In genomic region chr17:42322382-42323267, GRCh38 we compare ENCODE assay signal across 1 cellular context.
TF ChIP-seq lines count a peak whose summit lies in the region.

No MANE protein-coding gene starts in this region.

TF ChIP-seq in HepG2, 621 proteins besides CTCF, POLR2A, EP300 and RAD21 (continued from another document and continues in another):
- TF ChIP-seq ZNF343 (CRISPR knock-in tag; IDR thresholded peaks at IDR 0.05) (no peak), ZNF552 (CRISPR knock-in tag; IDR thresholded peaks at IDR 0.05; ENCODE audit: borderline replicate concordance) (no peak), STAG1 (CRISPR knock-in tag; IDR thresholded peaks at IDR 0.05) (peak; percentile 100), ZNF101 (CRISPR knock-in tag; IDR thresholded peaks at IDR 0.05; ENCODE audit: borderline replicate concordance, low read depth) (0 out of 2 replicates have a peak, but pooled peaks have one; percentile 12), PRPF4 (IDR thresholded peaks at IDR 0.05; ENCODE audit: low read depth, low read length, poor library complexity, severe bottlenecking) (no peak), KDM5B (CRISPR knock-in tag; IDR thresholded peaks at IDR 0.05; ENCODE audit: borderline replicate concordance) (peak; percentile 66; the same call in 1 of the 2 replicates), ZNF232 (CRISPR knock-in tag; IDR thresholded peaks at IDR 0.05; ENCODE audit: borderline replicate concordance) (0 out of 2 replicates have a peak, but pooled peaks have one; percentile 67), ZNF709 (CRISPR knock-in tag; IDR thresholded peaks at IDR 0.05) (no peak), CC2D1A (CRISPR knock-in tag; IDR thresholded peaks at IDR 0.05) (no peak), ZNF441 (CRISPR knock-in tag; IDR thresholded peaks at IDR 0.05; ENCODE audit: borderline replicate concordance) (no peak), ZNF619 (CRISPR knock-in tag; IDR thresholded peaks at IDR 0.05) (no peak; the same call in 1 of the 2 replicates), PTBP1 (IDR thresholded peaks at IDR 0.05; ENCODE audit: low read depth, low read length, poor library complexity, severe bottlenecking) (no peak), NFAT5 (CRISPR knock-in tag; IDR thresholded peaks at IDR 0.05) (no peak), MBNL3 (CRISPR knock-in tag; conservative IDR thresholded peaks at IDR 0.05) (no peak), ZNF546 (CRISPR knock-in tag; conservative IDR thresholded peaks at IDR 0.05) (no peak), THAP8 (CRISPR knock-in tag; IDR thresholded peaks at IDR 0.05; ENCODE audit: borderline replicate concordance) (no peak), PHF21A (CRISPR knock-in tag; IDR thresholded peaks at IDR 0.05) (no peak), DNMT1 (CRISPR knock-in tag; IDR thresholded peaks at IDR 0.05) (no peak), GATAD1 (CRISPR knock-in tag; IDR thresholded peaks at IDR 0.05) (peak; percentile 72; the same call in 1 of the 2 replicates), ZNF660 (CRISPR knock-in tag; IDR thresholded peaks at IDR 0.05; ENCODE audit: borderline replicate concordance, low read depth) (no peak), SALL2 (CRISPR knock-in tag; IDR thresholded peaks at IDR 0.05) (no peak; the same call in 1 of the 2 replicates), PAF1 (CRISPR knock-in tag; IDR thresholded peaks at IDR 0.05) (no peak), ZBTB7B (CRISPR knock-in tag; IDR thresholded peaks at IDR 0.05) (peak; percentile 61; the same call in 1 of the 2 replicates), MED13 (CRISPR knock-in tag; IDR thresholded peaks at IDR 0.05) (no peak), RORA (CRISPR knock-in tag; IDR thresholded peaks at IDR 0.05) (no peak), ZNF12 (CRISPR knock-in tag; IDR thresholded peaks at IDR 0.05) (no peak), ZMYM4 (CRISPR knock-in tag; IDR thresholded peaks at IDR 0.05) (0 out of 2 replicates have a peak, but pooled peaks have one; percentile 27), FOXK2 (IDR thresholded peaks at IDR 0.05) (no peak), NR1H2 (CRISPR knock-in tag; IDR thresholded peaks at IDR 0.05; ENCODE audit: borderline replicate concordance, low read depth) (no peak), NFE2L2 (IDR thresholded peaks at IDR 0.05; ENCODE audit: low read length) (no peak), SMAD1 (CRISPR knock-in tag; IDR thresholded peaks at IDR 0.05; ENCODE audit: borderline replicate concordance, low read depth) (peak; percentile 38; the same call in 1 of the 2 replicates), ZNF260 (CRISPR knock-in tag; IDR thresholded peaks at IDR 0.05; ENCODE audit: borderline replicate concordance, low read depth) (no peak), ZNF326 (CRISPR knock-in tag; IDR thresholded peaks at IDR 0.05; ENCODE audit: borderline replicate concordance) (no peak), HNRNPK (IDR thresholded peaks at IDR 0.05; ENCODE audit: low read depth, low read length, poor library complexity, severe bottlenecking) (no peak), GPN1 (CRISPR knock-in tag; IDR thresholded peaks at IDR 0.05; ENCODE audit: borderline replicate concordance) (no peak), ZNF629 (CRISPR knock-in tag; conservative IDR thresholded peaks at IDR 0.05) (no peak), CAMTA2 (CRISPR knock-in tag; IDR thresholded peaks at IDR 0.05; ENCODE audit: borderline replicate concordance) (no peak), ZBTB20 (CRISPR knock-in tag; IDR thresholded peaks at IDR 0.05; ENCODE audit: borderline replicate concordance, low read depth) (no peak), ZNF264 (CRISPR knock-in tag; IDR thresholded peaks at IDR 0.05) (no peak), GZF1 (CRISPR knock-in tag; IDR thresholded peaks at IDR 0.05) (no peak), ZNF484 (CRISPR knock-in tag; IDR thresholded peaks at IDR 0.05; ENCODE audit: borderline replicate concordance, low read depth) (no peak), HHEX (CRISPR knock-in tag; IDR thresholded peaks at IDR 0.05) (no peak), ZBTB46 (CRISPR knock-in tag; IDR thresholded peaks at IDR 0.05; ENCODE audit: borderline replicate concordance) (no peak), SMARCC2 (IDR thresholded peaks at IDR 0.05) (no peak), NFE2L1 (CRISPR knock-in tag; IDR thresholded peaks at IDR 0.05; ENCODE audit: borderline replicate concordance) (no peak), SAP130 (CRISPR knock-in tag; IDR thresholded peaks at IDR 0.05; ENCODE audit: low read depth) (peak; percentile 64), JDP2 (CRISPR knock-in tag; IDR thresholded peaks at IDR 0.05; ENCODE audit: borderline replicate concordance) (no peak), ERF (CRISPR knock-in tag; IDR thresholded peaks at IDR 0.05) (peak; percentile 96), TBL1XR1 (IDR thresholded peaks at IDR 0.05; ENCODE audit: borderline replicate concordance, low read length, partially characterized antibody) (peak; percentile 47), ASH2L (IDR thresholded peaks at IDR 0.05; ENCODE audit: insufficient read length, low read depth, low read length) (no peak), GTF2F1 (IDR thresholded peaks at IDR 0.05; ENCODE audit: low read length) (no peak), CHCHD3 (CRISPR knock-in tag; IDR thresholded peaks at IDR 0.05) (no peak), ZNF44 (CRISPR knock-in tag; IDR thresholded peaks at IDR 0.05) (no peak), RXRB (CRISPR knock-in tag; IDR thresholded peaks at IDR 0.05; ENCODE audit: borderline replicate concordance) (peak; percentile 75), U2AF1 (optimal IDR thresholded peaks at IDR 0.05; ENCODE audit: low read depth, low read length) (no peak), MTF1 (CRISPR knock-in tag; IDR thresholded peaks at IDR 0.05) (no peak), ZFP1 (CRISPR knock-in tag; IDR thresholded peaks at IDR 0.05) (peak; percentile 78; the same call in 1 of the 2 replicates), NFKB2 (CRISPR knock-in tag; IDR thresholded peaks at IDR 0.05; ENCODE audit: borderline replicate concordance) (no peak; the same call in 1 of the 2 replicates), TERF1 (CRISPR knock-in tag; IDR thresholded peaks at IDR 0.05) (no peak)
- TF ChIP-seq, protein P1, sequence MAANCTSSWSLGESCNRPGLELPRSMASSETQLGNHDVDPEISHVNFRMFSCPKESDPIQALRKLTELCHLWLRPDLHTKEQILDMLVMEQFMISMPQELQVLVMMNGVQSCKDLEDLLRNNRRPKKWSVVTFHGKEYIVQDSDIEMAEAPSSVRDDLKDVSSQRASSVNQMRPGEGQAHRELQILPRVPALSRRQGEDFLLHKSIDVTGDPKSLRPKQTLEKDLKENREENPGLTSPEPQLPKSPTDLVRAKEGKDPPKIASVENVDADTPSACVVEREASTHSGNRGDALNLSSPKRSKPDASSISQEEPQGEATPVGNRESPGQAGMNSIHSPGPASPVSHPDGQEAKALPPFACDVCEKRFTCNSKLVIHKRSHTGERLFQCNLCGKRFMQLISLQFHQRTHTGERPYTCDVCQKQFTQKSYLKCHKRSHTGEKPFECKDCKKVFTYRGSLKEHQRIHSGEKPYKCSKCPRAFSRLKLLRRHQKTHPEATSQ (CRISPR knock-in tag; IDR thresholded peaks at IDR 0.05; ENCODE audit: borderline replicate concordance), result no peak
- TF ChIP-seq, protein P2, sequence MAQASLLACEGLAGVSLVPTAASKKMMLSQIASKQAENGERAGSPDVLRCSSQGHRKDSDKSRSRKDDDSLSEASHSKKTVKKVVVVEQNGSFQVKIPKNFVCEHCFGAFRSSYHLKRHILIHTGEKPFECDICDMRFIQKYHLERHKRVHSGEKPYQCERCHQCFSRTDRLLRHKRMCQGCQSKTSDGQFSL (CRISPR knock-in tag; IDR thresholded peaks at IDR 0.05), result no peak
- TF ChIP-seq, protein P3, sequence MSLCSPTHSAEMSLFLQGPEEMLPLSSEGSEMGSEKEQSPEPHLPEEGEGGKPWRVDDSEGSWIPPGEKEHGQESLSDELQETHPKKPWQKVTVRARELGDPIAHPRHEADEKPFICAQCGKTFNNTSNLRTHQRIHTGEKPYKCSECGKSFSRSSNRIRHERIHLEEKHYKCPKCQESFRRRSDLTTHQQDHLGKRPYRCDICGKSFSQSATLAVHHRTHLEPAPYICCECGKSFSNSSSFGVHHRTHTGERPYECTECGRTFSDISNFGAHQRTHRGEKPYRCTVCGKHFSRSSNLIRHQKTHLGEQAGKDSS (CRISPR knock-in tag; IDR thresholded peaks at IDR 0.05; ENCODE audit: borderline replicate concordance, low read depth), result peak; percentile 86; the same call in 1 of the 2 replicates
- TF ChIP-seq, protein P4, sequence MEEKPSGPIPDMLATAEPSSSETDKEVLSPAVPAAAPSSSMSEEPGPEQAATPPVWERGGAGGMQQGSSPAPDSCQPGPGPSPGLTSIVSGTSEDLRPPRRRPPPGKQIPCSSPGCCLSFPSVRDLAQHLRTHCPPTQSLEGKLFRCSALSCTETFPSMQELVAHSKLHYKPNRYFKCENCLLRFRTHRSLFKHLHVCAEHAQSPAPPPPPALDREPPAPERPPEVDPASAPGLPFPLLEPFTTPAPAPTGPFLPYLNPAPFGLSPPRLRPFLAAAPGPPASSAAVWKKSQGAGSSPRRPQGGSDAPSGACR (CRISPR knock-in tag; IDR thresholded peaks at IDR 0.05), result no peak
- TF ChIP-seq, protein P5, sequence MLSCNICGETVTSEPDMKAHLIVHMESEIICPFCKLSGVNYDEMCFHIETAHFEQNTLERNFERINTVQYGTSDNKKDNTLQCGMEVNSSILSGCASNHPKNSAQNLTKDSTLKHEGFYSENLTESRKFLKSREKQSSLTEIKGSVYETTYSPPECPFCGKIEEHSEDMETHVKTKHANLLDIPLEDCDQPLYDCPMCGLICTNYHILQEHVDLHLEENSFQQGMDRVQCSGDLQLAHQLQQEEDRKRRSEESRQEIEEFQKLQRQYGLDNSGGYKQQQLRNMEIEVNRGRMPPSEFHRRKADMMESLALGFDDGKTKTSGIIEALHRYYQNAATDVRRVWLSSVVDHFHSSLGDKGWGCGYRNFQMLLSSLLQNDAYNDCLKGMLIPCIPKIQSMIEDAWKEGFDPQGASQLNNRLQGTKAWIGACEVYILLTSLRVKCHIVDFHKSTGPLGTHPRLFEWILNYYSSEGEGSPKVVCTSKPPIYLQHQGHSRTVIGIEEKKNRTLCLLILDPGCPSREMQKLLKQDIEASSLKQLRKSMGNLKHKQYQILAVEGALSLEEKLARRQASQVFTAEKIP (CRISPR knock-in tag; IDR thresholded peaks at IDR 0.05; ENCODE audit: borderline replicate concordance), result no peak
